Comparison of ENCODE assay signal across 8 cellular contexts in the genomic region with DNA sequence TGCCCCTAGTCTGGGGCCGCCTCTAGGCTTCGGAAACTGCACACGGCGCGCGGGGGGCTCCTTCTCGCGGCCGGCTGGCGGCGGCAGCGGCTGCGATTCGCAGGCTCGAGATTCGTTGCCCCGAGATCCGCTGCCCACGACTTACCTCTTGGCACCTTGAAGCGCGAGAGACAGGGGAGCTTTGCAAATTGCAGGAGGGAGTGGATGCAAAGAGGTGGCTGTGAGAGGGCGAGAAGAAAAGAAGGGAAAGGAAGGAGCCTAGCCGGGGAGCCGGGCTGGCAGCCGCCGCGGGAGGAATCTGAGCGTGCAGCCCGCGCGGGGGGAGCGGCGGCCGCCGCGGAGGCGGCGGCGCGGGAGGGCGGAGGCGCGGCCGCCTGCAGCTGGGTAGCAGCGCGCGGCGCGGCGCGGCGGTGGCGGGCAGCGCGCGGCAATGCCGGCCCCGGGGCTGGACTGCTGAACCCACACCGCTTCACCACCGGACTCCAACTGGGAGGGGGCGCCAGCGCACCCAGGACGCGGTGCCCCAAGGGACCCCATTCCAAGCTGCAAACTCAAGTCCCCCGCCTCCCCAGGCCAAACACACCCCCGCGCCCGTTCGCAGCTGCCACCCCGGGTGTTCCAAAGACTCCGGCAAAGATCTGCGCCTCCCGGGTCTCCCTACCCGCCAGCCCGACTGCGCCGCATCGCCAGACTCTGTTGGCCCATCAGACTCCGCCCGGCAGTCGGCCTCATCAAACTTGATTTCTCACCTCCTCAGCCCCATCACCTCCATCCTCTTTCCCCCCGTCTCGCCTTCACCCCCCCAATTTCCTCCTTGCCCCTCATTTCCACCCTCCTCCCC. TPM values are rescaled to one million over a fixed set of nuclear protein-coding genes. Genes with fewer than 3 reads are reported as not detected.
DNase-seq lines count a peak whose midpoint lies in the region; ATAC-seq and TF ChIP-seq lines count a peak whose summit lies in the region.

No MANE protein-coding gene starts in this region.

- H3K27me3 Mint-ChIP-seq in CD8-positive, alpha-beta T cell (ENCODE audit: low read depth), result peaks cover 2% of the 10 kb centered on the region

- ATAC-seq in CD8-positive, alpha-beta T cell, result peak; percentile 35
- ATAC-seq in GM18517 (IDR thresholded peaks at IDR 0.05; ENCODE audit: unreplicated experiment) (no peak), GM18868 (IDR thresholded peaks at IDR 0.05; ENCODE audit: unreplicated experiment) (no peak)

- peak overlapping the region; percentile 62 for H3K27ac ChIP-seq in CD8-positive, alpha-beta T cell (ENCODE audit: low read depth, low read length)
- no peak overlapping the region for H3K27ac ChIP-seq in HUES6 (ENCODE audit: low read depth, low read length)
- peak overlapping the region in 1 of 2 donors; percentile 48 for H3K27ac ChIP-seq in right atrium auricular region

- no peaks in the 10 kb centered on the region for H3K27me3 ChIP-seq in CD8-positive, alpha-beta T cell (ENCODE audit: insufficient read depth, low read length)
- H3K27me3 ChIP-seq in HUES6 (ENCODE audit: control insufficient read depth, insufficient read depth, low read length) (peaks cover 97% of the 10 kb centered on the region), right atrium auricular region (peaks cover 21 to 27% of the 10 kb centered on the region in 2 donors)

- no peaks in the 10 kb centered on the region for H3K9me3 ChIP-seq in CD8-positive, alpha-beta T cell (ENCODE audit: low read length)
- H3K9me3 ChIP-seq in HUES6 (ENCODE audit: control insufficient read depth, insufficient read depth, low read depth, low read length), result no peaks in the 10 kb centered on the region
- H3K9me3 ChIP-seq in right atrium auricular region, result no peaks in the 10 kb centered on the region

- POLR2A ChIA-PET in CD8-positive, alpha-beta T cell (lab: Charles Lee), result interaction anchor here (0.6 to 4.0 kb wide), 13 partner anchors 8 to 766 kb away, joined by 3 to 22 read pairs (median 4); a partner anchor contains a TSS

- no peak for TF ChIP-seq CTCF in CD8-positive, alpha-beta T cell (IDR thresholded peaks at IDR 0.05)
- TF ChIP-seq CTCF in right atrium auricular region (IDR thresholded peaks at IDR 0.05), result peak in 1 of 2 donors; percentile 49

- H3K4me3 ChIP-seq in CD8-positive, alpha-beta T cell (ENCODE audit: low read depth, low read length), result peak overlapping the region; percentile 64
- H3K4me3 ChIP-seq in HUES6 (ENCODE audit: low read depth, low read length), result peak overlapping the region; percentile 81
- H3K4me3 ChIP-seq in right atrium auricular region, result peak overlapping the region; percentile 41 to 63

- peaks cover 8% of the 10 kb centered on the region for H3K36me3 Mint-ChIP-seq in CD8-positive, alpha-beta T cell

- CTCF ChIA-PET in CD8-positive, alpha-beta T cell (lab: Charles Lee), result interaction anchor here (0.7 to 4.7 kb wide), 6 partner anchors 46 to 767 kb away, joined by 3 to 41 read pairs (median 4); no protein-coding TSS in a partner anchor

- DNase-seq in CD8-positive, alpha-beta T cell, result peak; percentile 8 to 76 (median 45)
- peak; percentile 53 for DNase-seq in SW480 (ENCODE audit: low spot score)
- peak in 35 of 56 donors; percentile 16 to 78 (median 40) for DNase-seq in amygdala (lab: John Stamatoyannopoulos, UW)
- no peak for DNase-seq in right atrium auricular region (ENCODE audit: low spot score)
- DNase-seq in posterior cingulate gyrus, result peak in 9 of 10 donors; percentile 45 to 94 (median 60)

- intact Hi-C loops in CD8-positive, alpha-beta T cell (cut with DNase I, micrococcal nuclease), result loop anchor here (1.0 to 10.0 kb wide), 12 partner anchors 15 to 945 kb away; a partner anchor contains a TSS
- intact Hi-C loops in posterior cingulate gyrus (cut with DNase I), result loop anchor here (10.0 kb wide), 1 partner anchor 293 kb away; no protein-coding TSS in a partner anchor

- H3K27ac Mint-ChIP-seq in CD8-positive, alpha-beta T cell, result peak overlapping the region; percentile 92

- no peaks in the 10 kb centered on the region for H3K9me3 Mint-ChIP-seq in CD8-positive, alpha-beta T cell

- H3K9ac ChIP-seq in HUES6 (ENCODE audit: low read length), result no peak overlapping the region

- peaks cover 45% of the 10 kb centered on the region for H3K4me1 Mint-ChIP-seq in CD8-positive, alpha-beta T cell (ENCODE audit: low read depth)

- H3K4me1 ChIP-seq in CD8-positive, alpha-beta T cell (ENCODE audit: insufficient read depth, low read length), result peaks cover 21% of the 10 kb centered on the region
- H3K4me1 ChIP-seq in HUES6 (ENCODE audit: control insufficient read depth, insufficient read depth, low read length), result peaks cover 18% of the 10 kb centered on the region
- peaks cover 0 to 47% of the 10 kb centered on the region in 2 donors for H3K4me1 ChIP-seq in right atrium auricular region

- peak overlapping the region; percentile 94 for H3K4me3 Mint-ChIP-seq in CD8-positive, alpha-beta T cell

- no peaks in the 10 kb centered on the region for H3K36me3 ChIP-seq in CD8-positive, alpha-beta T cell (ENCODE audit: insufficient read depth, low read length)
- H3K36me3 ChIP-seq in HUES6 (ENCODE audit: control insufficient read depth, insufficient read depth, low read length) (no peaks in the 10 kb centered on the region), right atrium auricular region (no peaks in the 10 kb centered on the region)

RNA-seq across cellular contexts. Expression of a gene that starts 44.2 kb away (rescaled TPM):
- 10 to 100 TPM in 1 of 2 experiments, 1 to 10 TPM in 1; 9.4 to 10.7 TPM for total RNA-seq in CD8-positive, alpha-beta T cell
- 1 to 10 TPM; 2.5 to 4.5 TPM for total RNA-seq in right atrium auricular region
